ENCODE assay signal across 23 cellular contexts in genomic region chr1:35229587-35230360, GRCh38. TPM values are rescaled to one million over a fixed set of nuclear protein-coding genes. Genes with fewer than 3 reads are reported as not detected.
DNase-seq lines count a peak whose midpoint lies in the region; ATAC-seq, FAIRE-seq and TF ChIP-seq lines count a peak whose summit lies in the region.
"Had no signal": no experiment of that assay in that cellular context is flagged by ENCODE, and none has a peak within 500 bp of the region (broad histone marks: within the 10 kb centered on the region; RNA-seq: fewer than 3 reads in every experiment).

No MANE protein-coding gene starts in this region.

- peaks cover 14% of the 10 kb centered on the region for H3K4me1 Mint-ChIP-seq in activated naive CD8-positive, alpha-beta T cell treated with anti-CD3 and anti-CD28 coated beads for 36 hours
- peaks cover 5 to 7% of the 10 kb centered on the region in 2 donors for H3K4me1 Mint-ChIP-seq in natural killer cell treated with Interleukin-12 subunit alpha and Interleukin-12 subunit beta and Interleukin-15 and Interleukin-18, amount 100 ng/mL, for 72 hours (ENCODE audit: low read depth in 2 of 2)
- H3K4me1 Mint-ChIP-seq in mesothelial cell of epicardium = no peaks in the 10 kb centered on the region

- no peak overlapping the region for H3K4me3 ChIP-seq in DND-41 (ENCODE audit: low read depth in 1 of 2, low read length in 2 of 2)
- H3K4me3 ChIP-seq: BLaER1 treated with 17β-estradiol and CSF1 and Interleukin-3, amounts not matched to agents 10 nM and 100 nM; HAP-1; MG63; SJSA1 had no signal

- no peak overlapping the region for H3K27ac ChIP-seq in DND-41 (ENCODE audit: low read length)
- H3K27ac ChIP-seq: BLaER1 treated with 17β-estradiol and CSF1 and Interleukin-3, amounts not matched to agents 10 nM and 100 nM; SJSA1 had no signal

- no peak overlapping the region for H3K9ac ChIP-seq in DND-41 (ENCODE audit: low read depth, low read length)
- H3K9ac ChIP-seq: BLaER1 treated with 17β-estradiol and CSF1 and Interleukin-3, amounts not matched to agents 10 nM and 100 nM had no signal

- no peak overlapping the region for H2AFZ ChIP-seq in DND-41 (ENCODE audit: low read depth, low read length)

- peak overlapping the region; percentile 26 for H3K27ac Mint-ChIP-seq in activated naive CD8-positive, alpha-beta T cell treated with anti-CD3 and anti-CD28 coated beads for 36 hours
- no peak overlapping the region for H3K27ac Mint-ChIP-seq in natural killer cell treated with Interleukin-12 subunit alpha and Interleukin-12 subunit beta and Interleukin-15 and Interleukin-18, amount 100 ng/mL, for 72 hours
- H3K27ac Mint-ChIP-seq in mesothelial cell of epicardium = no peak overlapping the region
- H3K27ac Mint-ChIP-seq: CD4-positive, alpha-beta T cell; HFFc6 had no signal

- no peaks in the 10 kb centered on the region for H3K9me3 ChIP-seq in DND-41 (ENCODE audit: insufficient read depth, low read length, severe bottlenecking)
- H3K9me3 ChIP-seq: HAP-1, MG63, SJSA1 had no signal

- TF ChIP-seq POLR2A in GM12892 (IDR thresholded peaks at IDR 0.05; ENCODE audit: low read depth, low read length) (no peak), erythroblast (IDR thresholded peaks at IDR 0.05; ENCODE audit: low read length) (no peak)

- peaks cover 5% of the 10 kb centered on the region for H3K9me3 Mint-ChIP-seq in activated naive CD8-positive, alpha-beta T cell treated with anti-CD3 and anti-CD28 coated beads for 36 hours
- no peaks in the 10 kb centered on the region for H3K9me3 Mint-ChIP-seq in natural killer cell treated with Interleukin-12 subunit alpha and Interleukin-12 subunit beta and Interleukin-15 and Interleukin-18, amount 100 ng/mL, for 72 hours
- no peaks in the 10 kb centered on the region for H3K9me3 Mint-ChIP-seq in mesothelial cell of epicardium
- H3K9me3 Mint-ChIP-seq: CD4-positive, alpha-beta T cell; HFFc6 had no signal

- DNase-seq in DND-41 (no peak), GM12892 (ENCODE audit: insufficient read length) (no peak), mesothelial cell of epicardium (ENCODE audit: low spot score in 2 of 2, unreplicated experiment in 2 of 2) (no peak), erythroblast (lab: John Stamatoyannopoulos, UW) (no peak), NCI-H226 (no peak)
- DNase-seq in activated naive CD8-positive, alpha-beta T cell treated with anti-CD3 and anti-CD28 coated beads for 36 hours = peak; percentile 14
- DNase-seq in natural killer cell treated with Interleukin-12 subunit alpha and Interleukin-12 subunit beta and Interleukin-15 and Interleukin-18, amount 100 ng/mL, for 72 hours (ENCODE audit: low spot score) = no peak
- DNase-seq: AML-193; CD4-positive, alpha-beta T cell; HFFc6; KG1; MG63; NCI-H1105 treated with DMSO at 0.1 percent for 48 hours; NCI-H2029; NCI-H526 treated with DMSO at 0.1 percent for 48 hours; Right ventricle myocardium superior; RPMI8226 had no signal

- ATAC-seq in DND-41 (ENCODE audit: insufficient read depth, low read depth) (peak; percentile 61), HG02642 (IDR thresholded peaks at IDR 0.05; ENCODE audit: poor library complexity, unreplicated experiment) (no peak)
- peak; percentile 53 to 59 for ATAC-seq in natural killer cell treated with Interleukin-12 subunit alpha and Interleukin-12 subunit beta and Interleukin-15 and Interleukin-18, amount 100 ng/mL, for 72 hours

- TF ChIP-seq CTCF in DND-41 (IDR thresholded peaks at IDR 0.05; ENCODE audit: borderline replicate concordance, extremely low read depth, low read length, poor library complexity, severe bottlenecking) (no peak), mesothelial cell of epicardium (IDR thresholded peaks at IDR 0.05; ENCODE audit: unreplicated experiment) (no peak)

- no peak overlapping the region for H3K4me3 Mint-ChIP-seq in activated naive CD8-positive, alpha-beta T cell treated with anti-CD3 and anti-CD28 coated beads for 36 hours
- H3K4me3 Mint-ChIP-seq in natural killer cell treated with Interleukin-12 subunit alpha and Interleukin-12 subunit beta and Interleukin-15 and Interleukin-18, amount 100 ng/mL, for 72 hours = no peak overlapping the region
- no peak overlapping the region for H3K4me3 Mint-ChIP-seq in mesothelial cell of epicardium
- H3K4me3 Mint-ChIP-seq: CD4-positive, alpha-beta T cell; HFFc6 had no signal

- H3K27me3 ChIP-seq in DND-41 (ENCODE audit: insufficient read depth, low read length, poor library complexity) = no peaks in the 10 kb centered on the region
- H3K27me3 ChIP-seq: BLaER1 treated with 17β-estradiol and CSF1 and Interleukin-3, amounts not matched to agents 10 nM and 100 nM; MG63 had no signal

- H3K36me3 ChIP-seq in DND-41 (ENCODE audit: insufficient read depth, low read length) = no peaks in the 10 kb centered on the region
- H3K36me3 ChIP-seq: BLaER1 treated with 17β-estradiol and CSF1 and Interleukin-3, amounts not matched to agents 10 nM and 100 nM; HAP-1; MG63; SJSA1 had no signal

- FAIRE-seq in GM12892 (lab: Jason Lieb, UNC) = peak; percentile 86
- FAIRE-seq: A204.1, D721Med had no signal

- no peaks in the 10 kb centered on the region for H3K27me3 Mint-ChIP-seq in activated naive CD8-positive, alpha-beta T cell treated with anti-CD3 and anti-CD28 coated beads for 36 hours
- peaks cover 7 to 8% of the 10 kb centered on the region in 2 donors for H3K27me3 Mint-ChIP-seq in natural killer cell treated with Interleukin-12 subunit alpha and Interleukin-12 subunit beta and Interleukin-15 and Interleukin-18, amount 100 ng/mL, for 72 hours
- H3K27me3 Mint-ChIP-seq in mesothelial cell of epicardium (ENCODE audit: low read depth) = no peaks in the 10 kb centered on the region
- H3K27me3 Mint-ChIP-seq: CD4-positive, alpha-beta T cell had no signal

- H3K4me2 ChIP-seq in DND-41 (ENCODE audit: insufficient read depth, low read length) = no peak overlapping the region
- H3K4me2 ChIP-seq: BLaER1 treated with 17β-estradiol and CSF1 and Interleukin-3, amounts not matched to agents 10 nM and 100 nM had no signal

- H3K4me1 ChIP-seq in DND-41 (ENCODE audit: insufficient read depth, low read length) = no peaks in the 10 kb centered on the region
- H3K4me1 ChIP-seq: BLaER1 treated with 17β-estradiol and CSF1 and Interleukin-3, amounts not matched to agents 10 nM and 100 nM; HAP-1; SJSA1 had no signal

- no peaks in the 10 kb centered on the region for H4K20me1 ChIP-seq in DND-41 (ENCODE audit: insufficient read depth, low read length)
- H4K20me1 ChIP-seq: BLaER1 treated with 17β-estradiol and CSF1 and Interleukin-3, amounts not matched to agents 10 nM and 100 nM had no signal

- H3K36me3 Mint-ChIP-seq in activated naive CD8-positive, alpha-beta T cell treated with anti-CD3 and anti-CD28 coated beads for 36 hours = no peaks in the 10 kb centered on the region
- H3K36me3 Mint-ChIP-seq in natural killer cell treated with Interleukin-12 subunit alpha and Interleukin-12 subunit beta and Interleukin-15 and Interleukin-18, amount 100 ng/mL, for 72 hours = no peaks in the 10 kb centered on the region
- no peaks in the 10 kb centered on the region for H3K36me3 Mint-ChIP-seq in mesothelial cell of epicardium

- no peaks in the 10 kb centered on the region for H3K79me2 ChIP-seq in DND-41 (ENCODE audit: insufficient read depth, low read length)

RNA-seq across cellular contexts. Expression of gene SFPQ, which starts 36.8 kb away (rescaled TPM):
- polyA plus RNA-seq in GM12892 (2012; ENCODE audit: missing spikeins) = 233 TPM
- 100 to 1,000 TPM; 423 to 440 TPM for total RNA-seq in activated naive CD8-positive, alpha-beta T cell treated with anti-CD3 and anti-CD28 coated beads for 36 hours
- total RNA-seq in natural killer cell treated with Interleukin-12 subunit alpha and Interleukin-12 subunit beta and Interleukin-15 and Interleukin-18, amount 100 ng/mL, for 72 hours = 100 to 1,000 TPM; 334 to 364 TPM
- 783 to 793 TPM (median 785 TPM) in 3 replicates for total RNA-seq in mesothelial cell of epicardium

RNA-seq across cellular contexts. Expression of gene ZMYM4, which starts 38.7 kb away (rescaled TPM):
- 20.1 TPM for polyA plus RNA-seq in GM12892 (2012; ENCODE audit: missing spikeins)
- total RNA-seq in activated naive CD8-positive, alpha-beta T cell treated with anti-CD3 and anti-CD28 coated beads for 36 hours = 10 to 100 TPM; 30.9 to 32.7 TPM
- 10 to 100 TPM; 36.8 to 41.5 TPM for total RNA-seq in natural killer cell treated with Interleukin-12 subunit alpha and Interleukin-12 subunit beta and Interleukin-15 and Interleukin-18, amount 100 ng/mL, for 72 hours
- total RNA-seq in mesothelial cell of epicardium = 87.8 to 95.6 TPM (median 91.3 TPM) in 3 replicates
